In genomic region chr2:39437522-39438296, GRCh38 we compare ENCODE assay signal across 8 cellular contexts. TPM values are rescaled to one million over a fixed set of nuclear protein-coding genes. Genes with fewer than 3 reads are reported as not detected.
DNase-seq lines count a peak whose midpoint lies in the region; ATAC-seq and TF ChIP-seq lines count a peak whose summit lies in the region.

No MANE protein-coding gene starts in this region.

- H3K36me3 ChIP-seq in BLaER1 treated with 17β-estradiol and CSF1 and Interleukin-3, amounts not matched to agents 10 nM and 100 nM: peaks cover 0 to 3% (median 0%) of the 10 kb centered on the region in 11 experiments; a peak in 1 of 22 replicates
- H3K36me3 ChIP-seq in OCI-LY3 (replicated peaks; ENCODE audit: low read depth, low read length): no peaks in the 10 kb centered on the region

- H4K20me1 ChIP-seq in BLaER1 treated with 17β-estradiol and CSF1 and Interleukin-3, amounts not matched to agents 10 nM and 100 nM: peaks cover 0 to 40% (median 24%) of the 10 kb centered on the region in 11 experiments; a peak in 11 of 22 replicates
- H4K20me1 ChIP-seq in OCI-LY3 (ENCODE audit: insufficient read depth, low read length): no peaks in the 10 kb centered on the region

- H3K9ac ChIP-seq in BLaER1 treated with 17β-estradiol and CSF1 and Interleukin-3, amounts not matched to agents 10 nM and 100 nM: peak overlapping the region; percentile 89 to 97 (median 94)
- peak overlapping the region; percentile 76 for H3K9ac ChIP-seq in OCI-LY3 (ENCODE audit: low read length)

- peak overlapping the region; percentile 86 for H2AFZ ChIP-seq in OCI-LY3 (ENCODE audit: low read depth, low read length)

- peaks cover 5 to 8% (median 7%) of the 10 kb centered on the region in 11 experiments for H3K9me3 ChIP-seq in BLaER1 treated with 17β-estradiol and CSF1 and Interleukin-3, amounts not matched to agents 10 nM and 100 nM (replicated peaks in 1 of 11)
- no peaks in the 10 kb centered on the region for H3K9me3 ChIP-seq in OCI-LY3 (ENCODE audit: insufficient read depth, low read length)

- H3K27ac ChIP-seq in BLaER1 treated with 17β-estradiol and CSF1 and Interleukin-3, amounts not matched to agents 10 nM and 100 nM: peak overlapping the region; percentile 85 to 95 (median 90); a peak in 21 of 22 replicates
- H3K27ac ChIP-seq in OCI-LY3 (ENCODE audit: low read length): no peak overlapping the region

- H3K79me2 ChIP-seq in OCI-LY3 (ENCODE audit: low read length): peaks cover 8% of the 10 kb centered on the region; the same call in 1 of the 2 replicates

- peaks cover 0 to 11% (median 0%) of the 10 kb centered on the region in 11 experiments; a peak in 1 of 22 replicates for H3K27me3 ChIP-seq in BLaER1 treated with 17β-estradiol and CSF1 and Interleukin-3, amounts not matched to agents 10 nM and 100 nM
- no peaks in the 10 kb centered on the region for H3K27me3 ChIP-seq in OCI-LY3 (ENCODE audit: low read depth, low read length)

- H3K4me1 ChIP-seq in BLaER1 treated with 17β-estradiol and CSF1 and Interleukin-3, amounts not matched to agents 10 nM and 100 nM: peaks cover 28 to 47% (median 38%) of the 10 kb centered on the region in 10 experiments
- peaks cover 11% of the 10 kb centered on the region for H3K4me1 ChIP-seq in OCI-LY3 (ENCODE audit: low read length)

- DNase-seq in activated effector memory CD4-positive, alpha-beta T cell treated with Interleukin-2 at 50 U/mL for 16 hours: peak; percentile 32
- peak; percentile 29 for DNase-seq in foreskin melanocyte
- DNase-seq in occipital lobe (lab: John Stamatoyannopoulos, UW): peak; percentile 15
- DNase-seq in NK-92 treated with Interleukin-12 subunit alpha and Interleukin-12 subunit beta, amount 100 ng/mL, for 24 hours (lab: John Stamatoyannopoulos, UW): no peak

- H3K4me2 ChIP-seq in BLaER1 treated with 17β-estradiol and CSF1 and Interleukin-3, amounts not matched to agents 10 nM and 100 nM: peak overlapping the region; percentile 87 to 98 (median 95)
- H3K4me2 ChIP-seq in OCI-LY3 (ENCODE audit: low read length): peak overlapping the region; percentile 96

- TF ChIP-seq CTCF in OCI-LY3 (IDR thresholded peaks at IDR 0.05; ENCODE audit: low read depth, low read length): no peak

- ATAC-seq in GM19035 (IDR thresholded peaks at IDR 0.05; ENCODE audit: unreplicated experiment) (peak; percentile 38), HG03175 (IDR thresholded peaks at IDR 0.05; ENCODE audit: unreplicated experiment) (peak; percentile 53)

- H3K4me3 ChIP-seq in BLaER1 treated with 17β-estradiol and CSF1 and Interleukin-3, amounts not matched to agents 10 nM and 100 nM: peak overlapping the region; percentile 81 to 94 (median 90)
- peak overlapping the region; percentile 85 for H3K4me3 ChIP-seq in OCI-LY3 (ENCODE audit: low read length)

RNA-seq across cellular contexts. Expression of gene MAP4K3, which starts 0.6 kb away (rescaled TPM):
- 122 TPM for total RNA-seq in occipital lobe
